1 cellular context compared by ENCODE assay signal in genomic region chr6:42707595-42707994, GRCh38.
TF ChIP-seq lines count a peak whose summit lies in the region.

No MANE protein-coding gene starts in this region.

TF ChIP-seq in K562, 482 proteins besides CTCF, POLR2A, EP300 and RAD21:
- TF ChIP-seq NR4A1 (CRISPR knock-in tag; IDR thresholded peaks at IDR 0.05): no peak
- no peak for TF ChIP-seq NR4A1 (tag; IDR thresholded peaks at IDR 0.05)
- TF ChIP-seq PHF20 (IDR thresholded peaks at IDR 0.05; ENCODE audit: partially characterized antibody): no peak
- TF ChIP-seq ZBTB26 (CRISPR knock-in tag; IDR thresholded peaks at IDR 0.05): no peak
- TF ChIP-seq SMC3 (conservative IDR thresholded peaks at IDR 0.05; ENCODE audit: insufficient read depth, low read depth, low read length): no peak
- no peak for TF ChIP-seq SIN3A (IDR thresholded peaks at IDR 0.05; ENCODE audit: borderline replicate concordance in 2 of 2, control insufficient read depth in 1 of 2, low read depth in 2 of 2, low read length in 2 of 2)
- TF ChIP-seq ZNF639 (CRISPR knock-in tag; conservative IDR thresholded peaks at IDR 0.05 in 1 of 2, IDR thresholded peaks at IDR 0.05 in 1 of 2): no peak
- TF ChIP-seq SREBF1 (IDR thresholded peaks at IDR 0.05; ENCODE audit: borderline replicate concordance, low read depth, low read length): no peak
- TF ChIP-seq CEBPG (CRISPR knock-in tag; IDR thresholded peaks at IDR 0.05): no peak
- no peak for TF ChIP-seq CEBPG (tag; conservative IDR thresholded peaks at IDR 0.05 in 1 of 2, IDR thresholded peaks at IDR 0.05 in 1 of 2)
- TF ChIP-seq, protein P1, sequence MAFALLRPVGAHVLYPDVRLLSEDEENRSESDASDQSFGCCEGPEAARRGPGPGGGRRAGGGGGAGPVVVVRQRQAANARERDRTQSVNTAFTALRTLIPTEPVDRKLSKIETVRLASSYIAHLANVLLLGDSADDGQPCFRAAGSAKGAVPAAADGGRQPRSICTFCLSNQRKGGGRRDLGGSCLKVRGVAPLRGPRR (CRISPR knock-in tag; IDR thresholded peaks at IDR 0.05): no peak
- no peak for TF ChIP-seq LEF1 (IDR thresholded peaks at IDR 0.05)
- TF ChIP-seq NR3C1 (CRISPR knock-in tag; IDR thresholded peaks at IDR 0.05): no peak
- no peak for TF ChIP-seq HIVEP1 (CRISPR knock-in tag; IDR thresholded peaks at IDR 0.05)
- no peak for TF ChIP-seq TCFL5 (CRISPR knock-in tag; conservative IDR thresholded peaks at IDR 0.05)
- TF ChIP-seq PHF21A (IDR thresholded peaks at IDR 0.05; ENCODE audit: borderline replicate concordance, low read depth): no peak
- no peak for TF ChIP-seq RBM15 (IDR thresholded peaks at IDR 0.05; ENCODE audit: insufficient read depth, low read length)
- TF ChIP-seq SRSF3 (IDR thresholded peaks at IDR 0.05; ENCODE audit: insufficient read depth, low read length): no peak
- no peak for TF ChIP-seq TSC22D4 (tag; IDR thresholded peaks at IDR 0.05)
- TF ChIP-seq ATF6 (CRISPR knock-in tag; IDR thresholded peaks at IDR 0.05): no peak
